In the genomic region with DNA sequence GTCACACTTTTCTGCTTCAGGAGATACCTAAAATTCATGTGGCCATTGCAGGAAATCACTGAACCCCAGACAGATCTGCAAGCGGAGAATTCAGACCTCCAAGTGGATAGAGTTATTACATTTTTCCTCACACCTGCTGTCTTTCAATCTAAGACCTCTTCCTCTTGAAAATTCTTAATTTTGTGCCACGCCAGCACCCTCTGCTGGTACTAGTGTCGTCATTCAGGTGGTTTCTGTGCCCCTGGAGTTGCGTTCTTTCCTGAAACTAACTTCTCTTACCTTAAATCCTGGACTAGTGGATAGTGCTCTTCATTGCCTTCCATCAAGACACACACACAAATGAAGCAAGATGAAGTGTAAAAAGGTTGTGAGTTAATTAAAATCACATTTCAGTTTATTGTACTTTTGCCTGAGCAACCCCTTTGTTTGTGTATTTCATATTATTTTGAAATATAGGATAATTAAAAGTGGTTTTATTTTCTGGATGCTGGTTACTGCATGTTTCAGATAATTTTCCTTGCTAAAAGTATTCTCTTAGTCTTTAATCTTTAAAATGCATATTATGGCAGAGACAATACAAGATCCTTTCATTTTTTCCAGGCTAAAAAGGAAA, we compare ENCODE assay signal across 8 cellular contexts. TPM values are rescaled to one million over a fixed set of nuclear protein-coding genes. Genes with fewer than 3 reads are reported as not detected.
DNase-seq lines count a peak whose midpoint lies in the region; ATAC-seq, FAIRE-seq and TF ChIP-seq lines count a peak whose summit lies in the region.

No MANE protein-coding gene starts in this region.

- TF ChIP-seq EP300 in transverse colon (IDR thresholded peaks at IDR 0.05; ENCODE audit: low read depth), result no peak

- WGBS in transverse colon (ENCODE audit: low coverage in 1 of 2), 2 donors, result 5% methylated on average over 4 of the region's 4 CpGs; no CpG with 5 or more reads in 1 of the 2 donors
- 7% methylated on average over 4 of the region's 4 CpGs for WGBS in prostate gland

- H3K4me3 ChIP-seq in A673 (ENCODE audit: low read depth, low read length, poor library complexity, severe bottlenecking), result no peak overlapping the region
- H3K4me3 ChIP-seq in transverse colon, result no peak overlapping the region
- no peak overlapping the region for H3K4me3 ChIP-seq in prostate gland

- intact Hi-C loops in A673 (cut with micrococcal nuclease; ENCODE audit: unreplicated experiment) (loop anchor here (5.0 to 10.0 kb wide), 3 partner anchors 284 to 1019 kb away; no protein-coding TSS in a partner anchor), transverse colon (cut with DNase I; ENCODE audit: low total_unique reads) (no loop called here), prostate gland (cut with DNase I) (no loop called here)

- ATAC-seq in GM18907 (IDR thresholded peaks at IDR 0.05; ENCODE audit: unreplicated experiment), result no peak

- H3K36me3 ChIP-seq in A673 (ENCODE audit: insufficient read depth, low read length, poor library complexity, severe bottlenecking) (no peaks in the 10 kb centered on the region), transverse colon (no peaks in the 10 kb centered on the region), prostate gland (no peaks in the 10 kb centered on the region)

- POLR2A ChIA-PET in A673 (lab: Charles Lee; ENCODE audit: low non-redundant PET), result no interaction called here

- CTCF ChIA-PET in A673 (lab: Charles Lee), result no interaction called here

- H3K9me3 ChIP-seq in A673 (ENCODE audit: low read depth, low read length, poor library complexity, severe bottlenecking) (no peaks in the 10 kb centered on the region), transverse colon (no peaks in the 10 kb centered on the region), prostate gland (no peaks in the 10 kb centered on the region)

- TF ChIP-seq POLR2A in transverse colon (IDR thresholded peaks at IDR 0.05) (no peak), prostate gland (IDR thresholded peaks at IDR 0.05) (no peak)

- in situ Hi-C loops in transverse colon (cut with MboI; ENCODE audit: low pct_ligation_motif_present in 1 of 4, low pct_unique_long_range_greater_than_20kb in 1 of 4, low sequenced_read_pairs in 3 of 4), result no loop called here

- DNase-seq in A673 (ENCODE audit: low spot score), result peak; percentile 67
- DNase-seq in GM19239 (ENCODE audit: insufficient read length, low spot score), result peak; percentile 9
- DNase-seq in NCI-H226, result peak; percentile 24
- DNase-seq in activated T-cell treated with anti-CD3 and anti-CD28 coated beads, Interleukin-2, amount 50 U/mL, for 48 hours, result peak; percentile 45 to 49
- DNase-seq in iPS-NIHi7 (ENCODE audit: extremely low spot score), result peak; percentile 41
- DNase-seq in transverse colon, result peak; percentile 9
- DNase-seq in prostate gland (ENCODE audit: low spot score), result no peak

- peaks cover 20% of the 10 kb centered on the region for H3K27me3 ChIP-seq in A673 (replicated peaks; ENCODE audit: insufficient read depth, low read depth, low read length, poor library complexity)
- H3K27me3 ChIP-seq in transverse colon, result peaks cover 82% of the 10 kb centered on the region
- peaks cover 4% of the 10 kb centered on the region for H3K27me3 ChIP-seq in prostate gland (replicated peaks; ENCODE audit: insufficient read depth)

- no TSS peak for BruUV-seq in A673 (replicated peaks; lab: Mats Ljungman, UMichigan)

- peak; percentile 78 for TF ChIP-seq CTCF in A673 (conservative IDR thresholded peaks at IDR 0.05; ENCODE audit: low read depth, low read length)
- peak in 2 of 5 experiments; percentile 19 to 25 for TF ChIP-seq CTCF in transverse colon (IDR thresholded peaks at IDR 0.05)
- peak in 2 of 4 experiments; percentile 22 to 24 for TF ChIP-seq CTCF in prostate gland (IDR thresholded peaks at IDR 0.05)

- peak; percentile 47 for FAIRE-seq in GM19239 (lab: Jason Lieb, UNC)

- H3K27ac ChIP-seq in A673 (ENCODE audit: low read depth, low read length, poor library complexity, severe bottlenecking) (no peak overlapping the region), transverse colon (no peak overlapping the region), prostate gland (no peak overlapping the region)

- peaks cover 8% of the 10 kb centered on the region for H3K4me1 ChIP-seq in A673 (ENCODE audit: insufficient read depth, low read length, poor library complexity, severe bottlenecking)
- H3K4me1 ChIP-seq in transverse colon, result peaks cover 5 to 19% (median 18%) of the 10 kb centered on the region in 4 donors
- no peaks in the 10 kb centered on the region for H3K4me1 ChIP-seq in prostate gland (replicated peaks)

RNA-seq across cellular contexts. Expression of a gene that starts 1.6 kb away (rescaled TPM):
- total RNA-seq in A673 (2021) (8.4 and 9.2 TPM in 2 replicates), transverse colon (1 to 10 TPM; 1.9 to 4.9 (median 2.5) TPM), prostate gland (1 to 10 TPM; 2.6 to 6.0 TPM)
